ENCODE assay signal across 27 cellular contexts in genomic region chr2:218476676-218477075, GRCh38. TPM values are rescaled to one million over a fixed set of nuclear protein-coding genes. Genes with fewer than 3 reads are reported as not detected.
A peak's percentile ranks its signal among the peaks of the same experiment; 100 is the strongest.
DNase-seq lines count a peak whose midpoint lies in the region; TF ChIP-seq lines count a peak whose summit lies in the region.
"Had no signal": no experiment of that assay in that cellular context is flagged by ENCODE, and none has a peak within 500 bp of the region (broad histone marks: within the 10 kb centered on the region; RNA-seq: fewer than 3 reads in every experiment).

No MANE protein-coding gene starts in this region.

- POLR2A ChIA-PET in OCI-LY7 (lab: Charles Lee), result interaction anchor here (0.6 to 1.3 kb wide), 4 partner anchors 11 to 90 kb away, joined by 3 to 4 read pairs (median 3); no protein-coding TSS in a partner anchor

- H3K36me3 Mint-ChIP-seq in activated T-cell treated with anti-CD3 and anti-CD28 coated beads, Interleukin-2, amount 50 U/mL, for 24 hours (ENCODE audit: low read depth), result peaks cover 85% of the 10 kb centered on the region

- no peak overlapping the region for H3K27ac Mint-ChIP-seq in activated T-cell treated with anti-CD3 and anti-CD28 coated beads, Interleukin-2, amount 50 U/mL, for 24 hours
- H3K27ac Mint-ChIP-seq: activated naive CD4-positive, alpha-beta T cell treated with anti-CD3 and anti-CD28 coated beads, Interleukin-2, amount 50 U/mL, for 72 hours; CD4-positive, alpha-beta T cell; natural killer cell treated with Interleukin-12 subunit alpha and Interleukin-12 subunit beta and Interleukin-15 and Interleukin-18, amount 100 ng/mL, for 72 hours; stimulated activated naive CD8-positive, alpha-beta T cell treated with anti-CD3 and anti-CD28 coated beads, Interleukin-15, amount 100 ng/mL, for 72 hours had no signal

- intact Hi-C loops in OCI-LY7 (cut with micrococcal nuclease; ENCODE audit: unreplicated experiment), result no loop called here
- intact Hi-C loops in prostate gland (cut with DNase I), result no loop called here

- H3K4me1 ChIP-seq in OCI-LY7 (ENCODE audit: insufficient read depth, low read length, poor library complexity, severe bottlenecking), result peaks cover 12% of the 10 kb centered on the region
- H3K4me1 ChIP-seq in prostate gland (replicated peaks), result no peaks in the 10 kb centered on the region
- H3K4me1 ChIP-seq: colonic mucosa had no signal

- H4K20me1 ChIP-seq in OCI-LY7 (ENCODE audit: insufficient read depth, low read length), result no peaks in the 10 kb centered on the region

- no peaks in the 10 kb centered on the region for H3K79me2 ChIP-seq in OCI-LY7 (ENCODE audit: insufficient read depth, low read depth, low read length)

- TF ChIP-seq CTCF in AG10803 (conservative IDR thresholded peaks at IDR 0.05; ENCODE audit: low read length) (no peak), OCI-LY7 (conservative IDR thresholded peaks at IDR 0.05; ENCODE audit: low read length) (no peak), fibroblast of pulmonary artery (IDR thresholded peaks at IDR 0.05; ENCODE audit: low read length, missing control alignments) (no peak), prostate gland (IDR thresholded peaks at IDR 0.05) (no peak)

- H3K27me3 Mint-ChIP-seq in activated T-cell treated with anti-CD3 and anti-CD28 coated beads, Interleukin-2, amount 50 U/mL, for 24 hours, result no peaks in the 10 kb centered on the region
- H3K27me3 Mint-ChIP-seq: brain; CD4-positive, alpha-beta T cell; natural killer cell treated with Interleukin-12 subunit alpha and Interleukin-12 subunit beta and Interleukin-15 and Interleukin-18, amount 100 ng/mL, for 72 hours; stimulated activated naive CD8-positive, alpha-beta T cell treated with anti-CD3 and anti-CD28 coated beads, Interleukin-15, amount 100 ng/mL, for 72 hours had no signal

- no peaks in the 10 kb centered on the region for H3K9me3 ChIP-seq in OCI-LY7 (ENCODE audit: low read length)
- no peaks in the 10 kb centered on the region for H3K9me3 ChIP-seq in prostate gland
- H3K9me3 ChIP-seq: colonic mucosa had no signal

- peaks cover 1% of the 10 kb centered on the region for H3K4me1 Mint-ChIP-seq in activated T-cell treated with anti-CD3 and anti-CD28 coated beads, Interleukin-2, amount 50 U/mL, for 24 hours (ENCODE audit: low read depth)
- H3K4me1 Mint-ChIP-seq: brain had no signal

- no peak overlapping the region for H2AFZ ChIP-seq in OCI-LY7 (ENCODE audit: low read length)

- no peaks in the 10 kb centered on the region for H3K27me3 ChIP-seq in prostate gland (replicated peaks; ENCODE audit: insufficient read depth)
- H3K27me3 ChIP-seq: colonic mucosa had no signal

- CTCF ChIA-PET in OCI-LY7 (lab: Charles Lee; ENCODE audit: unreplicated experiment), result interaction anchor here (0.6 kb wide), 1 partner anchor 727 kb away, joined by 3 read pairs; no protein-coding TSS in a partner anchor

- no peaks in the 10 kb centered on the region for H3K9me3 Mint-ChIP-seq in activated T-cell treated with anti-CD3 and anti-CD28 coated beads, Interleukin-2, amount 50 U/mL, for 24 hours
- H3K9me3 Mint-ChIP-seq: activated naive CD4-positive, alpha-beta T cell treated with anti-CD3 and anti-CD28 coated beads, Interleukin-2, amount 50 U/mL, for 72 hours; brain; CD4-positive, alpha-beta T cell; natural killer cell treated with Interleukin-12 subunit alpha and Interleukin-12 subunit beta and Interleukin-15 and Interleukin-18, amount 100 ng/mL, for 72 hours; stimulated activated naive CD8-positive, alpha-beta T cell treated with anti-CD3 and anti-CD28 coated beads, Interleukin-15, amount 100 ng/mL, for 72 hours had no signal

- no peak overlapping the region for H3K4me3 ChIP-seq in AG10803 (ENCODE audit: low read length)
- no peak overlapping the region for H3K4me3 ChIP-seq in OCI-LY7 (ENCODE audit: low read depth, low read length, poor library complexity, severe bottlenecking)
- no peak overlapping the region for H3K4me3 ChIP-seq in fibroblast of pulmonary artery (replicated peaks; ENCODE audit: low read depth, low read length)
- H3K4me3 ChIP-seq in prostate gland, result no peak overlapping the region
- H3K4me3 ChIP-seq: colonic mucosa had no signal

- no TSS peak for BruUV-seq in OCI-LY7 (replicated peaks; lab: Mats Ljungman, UMichigan)

- H3K36me3 ChIP-seq in OCI-LY7 (ENCODE audit: insufficient read depth, low read length) (peaks cover 86% of the 10 kb centered on the region), prostate gland (peaks cover 0 to 5% of the 10 kb centered on the region in 2 donors)

- DNase-seq in AG10803 (ENCODE audit: low read depth) (peak; percentile 56), OCI-LY7 (ENCODE audit: low spot score) (no peak), fibroblast of pulmonary artery (ENCODE audit: low read depth) (peak; percentile 42), prostate gland (ENCODE audit: low spot score) (no peak), NCI-H345 treated with DMSO at 0.1 percent for 48 hours (lab: John Stamatoyannopoulos, UW; ENCODE audit: unreplicated experiment) (no peak), occipital lobe (lab: John Stamatoyannopoulos, UW) (no peak), NCI-H510A treated with DMSO at 0.1 percent for 48 hours (lab: John Stamatoyannopoulos, UW) (no peak)
- no peak for DNase-seq in activated T-cell treated with anti-CD3 and anti-CD28 coated beads, Interleukin-2, amount 50 U/mL, for 24 hours
- DNase-seq: CD4-positive, alpha-beta T cell; colonic mucosa; GOT3; kidney glomerular epithelial cell; NCI-H187; NCI-H345; small intestine; stimulated activated CD4-positive, alpha-beta T cell treated with anti-CD3 and anti-CD28 coated beads, Interleukin-2, amount 100 ng/mL, for 48 hours; stimulated activated naive CD8-positive, alpha-beta T cell treated with anti-CD3 and anti-CD28 coated beads, Interleukin-15, amount 100 ng/mL, for 72 hours; T1000 had no signal

- 41% methylated on average over 3 of the region's 3 CpGs for WGBS in prostate gland

- no peaks in the 10 kb centered on the region for H3K9me2 ChIP-seq in OCI-LY7 (ENCODE audit: insufficient read depth, low read length)

- H3K4me3 Mint-ChIP-seq in activated T-cell treated with anti-CD3 and anti-CD28 coated beads, Interleukin-2, amount 50 U/mL, for 24 hours, result no peak overlapping the region
- H3K4me3 Mint-ChIP-seq: brain; CD4-positive, alpha-beta T cell; natural killer cell treated with Interleukin-12 subunit alpha and Interleukin-12 subunit beta and Interleukin-15 and Interleukin-18, amount 100 ng/mL, for 72 hours; stimulated activated naive CD8-positive, alpha-beta T cell treated with anti-CD3 and anti-CD28 coated beads, Interleukin-15, amount 100 ng/mL, for 72 hours had no signal

- peak overlapping the region; percentile 6; the same call in 1 of the 2 replicates for H3K4me2 ChIP-seq in OCI-LY7 (ENCODE audit: low read length)

- H3K27ac ChIP-seq in OCI-LY7 (ENCODE audit: low read depth, low read length, poor library complexity, severe bottlenecking) (no peak overlapping the region), prostate gland (peak overlapping the region; percentile 2 to 29)
- H3K27ac ChIP-seq: colonic mucosa had no signal

- TF ChIP-seq POLR2A in prostate gland (IDR thresholded peaks at IDR 0.05), result no peak

RNA-seq across cellular contexts. Expression of gene VIL1, which starts 57.8 kb away (rescaled TPM):
- total RNA-seq in OCI-LY7 (2014; rRNA removed; shearing (Covaris generic)), result 0.47 TPM in 1 of 2 replicates, not detected in the other
- total RNA-seq in OCI-LY7 (2022) (not detected in 2 replicates), prostate gland (under 1 TPM in 1 of 2 donors, not detected in 1; 0.09 TPM), occipital lobe (not detected)
- total RNA-seq: A673; activated naive CD4-positive, alpha-beta T cell treated with anti-CD3 and anti-CD28 coated beads, Interleukin-2, amount 50 U/mL, for 72 hours; frontal cortex; M059J; posterior vena cava; RPMI7951; ureter had no signal

Comparison
In these comparisons a context has a peak if more than half of its experiments do, and no peak if none do; other contexts are left out.
1. DNase-seq: peak in AG10803 (single experiment) and fibroblast of pulmonary artery (single experiment); none in OCI-LY7 (single experiment), prostate gland (single experiment), NCI-H345 treated with DMSO at 0.1 percent for 48 hours (single experiment), occipital lobe (single experiment), NCI-H510A treated with DMSO at 0.1 percent for 48 hours (single experiment) and activated T-cell treated with anti-CD3 and anti-CD28 coated beads, Interleukin-2, amount 50 U/mL, for 24 hours (single experiment).